In genomic region chr3:134622803-134623365, GRCh38 we compare ENCODE assay signal across 20 cellular contexts. TPM values are rescaled to one million over a fixed set of nuclear protein-coding genes. Genes with fewer than 3 reads are reported as not detected.
A peak's percentile ranks its signal among the peaks of the same experiment; 100 is the strongest.
DNase-seq lines count a peak whose midpoint lies in the region; ATAC-seq, FAIRE-seq and TF ChIP-seq lines count a peak whose summit lies in the region.
"Had no signal": no experiment of that assay in that cellular context is flagged by ENCODE, and none has a peak within 500 bp of the region (broad histone marks: within the 10 kb centered on the region; RNA-seq: fewer than 3 reads in every experiment).

No MANE protein-coding gene starts in this region.

- no peak for FAIRE-seq in GM12891 (lab: Jason Lieb, UNC)
- FAIRE-seq: GM12892 had no signal

- no peak for TF ChIP-seq EP300 in gastroesophageal sphincter (IDR thresholded peaks at IDR 0.05)

- TF ChIP-seq POLR2A in GM12891 (IDR thresholded peaks at IDR 0.05; ENCODE audit: low read depth, low read length), result no peak
- TF ChIP-seq POLR2A in gastroesophageal sphincter (IDR thresholded peaks at IDR 0.05), result no peak

- H3K9ac ChIP-seq in colonic mucosa (ENCODE audit: low read depth in 2 of 2, low read length in 2 of 2) (no peak overlapping the region), liver (ENCODE audit: low read depth in 1 of 2, low read length in 2 of 2) (no peak overlapping the region)
- H3K9ac ChIP-seq: BLaER1 treated with 17β-estradiol and CSF1 and Interleukin-3, amounts not matched to agents 10 nM and 100 nM had no signal

- no peaks in the 10 kb centered on the region for H3K27me3 ChIP-seq in colonic mucosa
- H3K27me3 ChIP-seq in liver (ENCODE audit: control insufficient read depth in 4 of 4, insufficient read depth in 4 of 4, low read length in 3 of 4), result no peaks in the 10 kb centered on the region
- no peaks in the 10 kb centered on the region for H3K27me3 ChIP-seq in gastroesophageal sphincter
- H3K27me3 ChIP-seq: BLaER1 treated with 17β-estradiol and CSF1 and Interleukin-3, amounts not matched to agents 10 nM and 100 nM had no signal

- no peak for TF ChIP-seq RAD21 in liver (IDR thresholded peaks at IDR 0.05)

- H3K4me3 ChIP-seq in colonic mucosa, result no peak overlapping the region
- no peak overlapping the region for H3K4me3 ChIP-seq in liver (ENCODE audit: low read depth in 1 of 3, low read length in 3 of 3)
- H3K4me3 ChIP-seq in gastroesophageal sphincter, result no peak overlapping the region
- H3K4me3 ChIP-seq: BLaER1 treated with 17β-estradiol and CSF1 and Interleukin-3, amounts not matched to agents 10 nM and 100 nM had no signal

- no peak overlapping the region for H3K27ac ChIP-seq in colonic mucosa
- H3K27ac ChIP-seq in liver (ENCODE audit: low read depth in 1 of 2, low read length in 2 of 2), result no peak overlapping the region
- H3K27ac ChIP-seq in gastroesophageal sphincter, result no peak overlapping the region
- H3K27ac ChIP-seq: BLaER1 treated with 17β-estradiol and CSF1 and Interleukin-3, amounts not matched to agents 10 nM and 100 nM had no signal

- 43% methylated on average over 5 of the region's 5 CpGs for WGBS in liver
- WGBS in gastroesophageal sphincter (ENCODE audit: low coverage in 1 of 2), 2 donors, result 73% methylated on average over 5 of the region's 5 CpGs; no CpG with 5 or more reads in 1 of the 2 donors

- TF ChIP-seq CTCF in colonic mucosa (IDR thresholded peaks at IDR 0.05) (no peak), liver (IDR thresholded peaks at IDR 0.05; ENCODE audit: low read depth, low read length, missing input control) (no peak), gastroesophageal sphincter (IDR thresholded peaks at IDR 0.05) (no peak)

- DNase-seq in M059J (ENCODE audit: low read depth) (peak; percentile 28), colonic mucosa (peak; percentile 6), GM12891 (ENCODE audit: insufficient read length, low spot score) (no peak)
- no peak for DNase-seq in stimulated activated effector memory CD8-positive, alpha-beta T cell treated with anti-CD3 and anti-CD28 coated beads, Interleukin-12 subunit alpha, Interleukin-12 subunit beta, amount 100 ng/mL, for 72 hours (ENCODE audit: low spot score in 2 of 2)
- DNase-seq: Calu3, DMS53, HFFc6, NCI-H1105, NCI-H2081, NCI-H510A, NCI-H748 treated with DMSO at 0.1 percent for 48 hours, Right ventricle myocardium superior had no signal

- ATAC-seq in stimulated activated effector memory CD8-positive, alpha-beta T cell treated with anti-CD3 and anti-CD28 coated beads, Interleukin-12 subunit alpha, Interleukin-12 subunit beta, amount 100 ng/mL, for 72 hours, result peak; percentile 4
- no peak for ATAC-seq in GM21619 (IDR thresholded peaks at IDR 0.05; ENCODE audit: unreplicated experiment)
- no peak for ATAC-seq in gastroesophageal sphincter
- ATAC-seq: CD8-positive, alpha-beta T cell had no signal

- H3K36me3 ChIP-seq in colonic mucosa, result no peaks in the 10 kb centered on the region
- H3K36me3 ChIP-seq in liver (ENCODE audit: control insufficient read depth in 4 of 4, insufficient read depth in 3 of 4, low read depth in 1 of 4, low read length in 3 of 4), result no peaks in the 10 kb centered on the region
- peaks cover 0 to 63% of the 10 kb centered on the region in 2 donors for H3K36me3 ChIP-seq in gastroesophageal sphincter
- H3K36me3 ChIP-seq: BLaER1 treated with 17β-estradiol and CSF1 and Interleukin-3, amounts not matched to agents 10 nM and 100 nM had no signal

- peaks cover 4% of the 10 kb centered on the region for H3K4me1 Mint-ChIP-seq in stimulated activated effector memory CD8-positive, alpha-beta T cell treated with anti-CD3 and anti-CD28 coated beads, Interleukin-12 subunit alpha, Interleukin-12 subunit beta, amount 100 ng/mL, for 72 hours

- intact Hi-C loops in colonic mucosa (cut with DNase I), result no loop called here

- H3K9me3 ChIP-seq in colonic mucosa, result no peaks in the 10 kb centered on the region
- no peaks in the 10 kb centered on the region for H3K9me3 ChIP-seq in liver (ENCODE audit: control insufficient read depth in 4 of 4, low read length in 3 of 4)
- no peaks in the 10 kb centered on the region for H3K9me3 ChIP-seq in gastroesophageal sphincter
- H3K9me3 ChIP-seq: BLaER1 treated with 17β-estradiol and CSF1 and Interleukin-3, amounts not matched to agents 10 nM and 100 nM had no signal

- no peaks in the 10 kb centered on the region for H3K9me3 Mint-ChIP-seq in stimulated activated effector memory CD8-positive, alpha-beta T cell treated with anti-CD3 and anti-CD28 coated beads, Interleukin-12 subunit alpha, Interleukin-12 subunit beta, amount 100 ng/mL, for 72 hours
- H3K9me3 Mint-ChIP-seq: CD8-positive, alpha-beta T cell; HFFc6 had no signal

- no peaks in the 10 kb centered on the region for H3K4me1 ChIP-seq in colonic mucosa
- H3K4me1 ChIP-seq in liver (ENCODE audit: control insufficient read depth in 4 of 4, insufficient read depth in 4 of 4, low read length in 3 of 4), result peaks cover 0 to 2% (median 0%) of the 10 kb centered on the region in 4 donors
- H3K4me1 ChIP-seq in gastroesophageal sphincter, result no peaks in the 10 kb centered on the region

- H3K36me3 Mint-ChIP-seq in stimulated activated effector memory CD8-positive, alpha-beta T cell treated with anti-CD3 and anti-CD28 coated beads, Interleukin-12 subunit alpha, Interleukin-12 subunit beta, amount 100 ng/mL, for 72 hours, result no peaks in the 10 kb centered on the region
- H3K36me3 Mint-ChIP-seq: CD8-positive, alpha-beta T cell had no signal

- no peak overlapping the region for H3K4me3 Mint-ChIP-seq in stimulated activated effector memory CD8-positive, alpha-beta T cell treated with anti-CD3 and anti-CD28 coated beads, Interleukin-12 subunit alpha, Interleukin-12 subunit beta, amount 100 ng/mL, for 72 hours
- H3K4me3 Mint-ChIP-seq: CD8-positive, alpha-beta T cell; HFFc6 had no signal

- no peak overlapping the region for H3K27ac Mint-ChIP-seq in stimulated activated effector memory CD8-positive, alpha-beta T cell treated with anti-CD3 and anti-CD28 coated beads, Interleukin-12 subunit alpha, Interleukin-12 subunit beta, amount 100 ng/mL, for 72 hours
- H3K27ac Mint-ChIP-seq: CD8-positive, alpha-beta T cell; HFFc6 had no signal

TF ChIP-seq in liver, 16 proteins besides CTCF, POLR2A, EP300 and RAD21:
- TF ChIP-seq SP1 (IDR thresholded peaks at IDR 0.05), result peak; percentile 19
- peak; percentile 34 to 67 for TF ChIP-seq HNF4A (conservative IDR thresholded peaks at IDR 0.05)
- TF ChIP-seq TAF1 (conservative IDR thresholded peaks at IDR 0.05), result no peak

TF ChIP-seq in GM12891, 5 proteins besides CTCF, POLR2A, EP300 and RAD21:
- TF ChIP-seq POU2F2 (IDR thresholded peaks at IDR 0.05; ENCODE audit: low read depth, low read length), result no peak
- no peak for TF ChIP-seq POLR2AphosphoS5 (IDR thresholded peaks at IDR 0.05; ENCODE audit: low read depth, low read length)
TF ChIP-seq in GM12891: peak in this region for 0.

RNA-seq across cellular contexts. Expression of gene KY, which starts 27.9 kb away (rescaled TPM):
- total RNA-seq in M059J (2014; rRNA removed; shearing (Covaris generic)), result 0.66 and 0.76 TPM in 2 replicates
- total RNA-seq in colonic mucosa (under 1 TPM; 0.32 to 0.44 TPM), liver (under 1 TPM; 0.05 to 0.08 TPM), gastroesophageal sphincter (1 to 10 TPM in 3 of 4 donors, under 1 TPM in 1; 0.64 to 4.8 (median 3.2) TPM)
- polyA plus RNA-seq in liver, result not detected
- polyA plus RNA-seq in GM12891 (2012; ENCODE audit: low read depth, missing spikeins), result not detected
- total RNA-seq: Calu3; CD8-positive, alpha-beta T cell; LHCN-M2; OCI-LY7 had no signal

Comparison
In these comparisons a context has a peak if more than half of its experiments do, and no peak if none do; other contexts are left out.
1. DNase-seq: peak in M059J (single experiment) and colonic mucosa (single experiment); none in stimulated activated effector memory CD8-positive, alpha-beta T cell treated with anti-CD3 and anti-CD28 coated beads, Interleukin-12 subunit alpha, Interleukin-12 subunit beta, amount 100 ng/mL, for 72 hours (0 of 2) and GM12891 (single experiment).